Comparison of ENCODE assay signal across 29 cellular contexts in the genomic region with DNA sequence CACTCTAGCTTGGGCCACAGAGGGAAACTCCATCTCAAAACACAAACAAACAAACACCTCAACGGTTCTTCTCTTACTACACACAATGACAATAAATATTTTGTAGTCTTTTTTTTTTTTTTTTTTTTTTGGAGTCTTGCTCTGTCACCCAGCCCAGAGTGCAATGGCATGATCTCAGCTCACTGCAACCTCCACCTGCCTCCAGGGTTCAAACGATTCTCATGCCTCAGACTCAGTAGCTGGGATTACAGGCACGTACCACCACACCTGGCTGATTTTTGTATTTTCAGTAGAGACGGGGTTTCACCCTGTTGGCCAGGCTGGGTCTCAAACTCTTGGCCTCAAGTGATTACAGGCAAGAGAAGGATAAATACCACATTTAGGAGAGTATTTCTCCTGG.
"Had no signal": no experiment of that assay in that cellular context is flagged by ENCODE, and none has a peak within 500 bp of the region (broad histone marks: within the 10 kb centered on the region; RNA-seq: fewer than 3 reads in every experiment).

No MANE protein-coding gene starts in this region.

- ATAC-seq: activated CD4-positive, CD25-positive, alpha-beta regulatory T cell treated with anti-CD3 and anti-CD28 coated beads, Interleukin-2, amount 50 U/mL, for 24 hours; activated CD8-positive, alpha-beta memory T cell treated with anti-CD3 and anti-CD28 coated beads, Interleukin-2, amount 10 ng/mL, durations not matched to agents 7 days and 5 days; activated naive CD4-positive, alpha-beta T cell treated with anti-CD3 and anti-CD28 coated beads, Interleukin-2, amount 50 U/mL, for 72 hours; effector memory CD8-positive, alpha-beta T cell; esophagus mucosa; heart left ventricle; left lung; natural killer cell treated with Interleukin-12 subunit alpha and Interleukin-12 subunit beta and Interleukin-15 and Interleukin-18, amount 100 ng/mL, for 72 hours; pancreas; right cardiac atrium; stimulated activated effector memory CD8-positive, alpha-beta T cell treated with anti-CD3 and anti-CD28 coated beads, Interleukin-12 subunit alpha, Interleukin-12 subunit beta, amount 100 ng/mL, for 72 hours; stimulated activated naive CD8-positive, alpha-beta T cell treated with anti-CD3 and anti-CD28 coated beads, Interleukin-15, amount 100 ng/mL, for 72 hours; T-helper 17 cell had no signal

- FAIRE-seq: colon, endothelial cell of umbilical vein, frontal cortex, pancreas had no signal

- H3K27me3 Mint-ChIP-seq: activated CD4-positive, alpha-beta memory T cell treated with anti-CD3 and anti-CD28 coated beads, Interleukin-2, amount 10 ng/mL, durations not matched to agents 7 days and 5 days; activated CD4-positive, alpha-beta T cell treated with anti-CD3 and anti-CD28 coated beads, Interleukin-2, amount 10 ng/mL, durations not matched to agents 24 days and 14 days; activated CD8-positive, alpha-beta memory T cell treated with anti-CD3 and anti-CD28 coated beads, Interleukin-2, amount 10 ng/mL, durations not matched to agents 7 days and 5 days; central memory CD8-positive, alpha-beta T cell; effector memory CD8-positive, alpha-beta T cell; natural killer cell treated with Interleukin-12 subunit alpha and Interleukin-12 subunit beta and Interleukin-15 and Interleukin-18, amount 100 ng/mL, for 72 hours; stimulated activated naive CD8-positive, alpha-beta T cell treated with anti-CD3 and anti-CD28 coated beads, Interleukin-15, amount 100 ng/mL, for 72 hours; T-helper 17 cell; type B pancreatic cell had no signal

- H3K9me3 ChIP-seq: breast epithelium, heart left ventricle, left lung, pancreas had no signal

- H3K36me3 ChIP-seq: breast epithelium, heart left ventricle, left lung, pancreas had no signal

- H3K27ac Mint-ChIP-seq: activated CD4-positive, alpha-beta memory T cell treated with anti-CD3 and anti-CD28 coated beads, Interleukin-2, amount 10 ng/mL, durations not matched to agents 7 days and 5 days; activated CD4-positive, alpha-beta T cell treated with anti-CD3 and anti-CD28 coated beads, Interleukin-2, amount 10 ng/mL, durations not matched to agents 24 days and 14 days; activated CD8-positive, alpha-beta memory T cell treated with anti-CD3 and anti-CD28 coated beads, Interleukin-2, amount 10 ng/mL, durations not matched to agents 7 days and 5 days; activated naive CD4-positive, alpha-beta T cell treated with anti-CD3 and anti-CD28 coated beads, Interleukin-2, amount 50 U/mL, for 72 hours; natural killer cell treated with Interleukin-12 subunit alpha and Interleukin-12 subunit beta and Interleukin-15 and Interleukin-18, amount 100 ng/mL, for 72 hours; stimulated activated effector memory CD8-positive, alpha-beta T cell treated with anti-CD3 and anti-CD28 coated beads, Interleukin-12 subunit alpha, Interleukin-12 subunit beta, amount 100 ng/mL, for 72 hours; stimulated activated naive CD8-positive, alpha-beta T cell treated with anti-CD3 and anti-CD28 coated beads, Interleukin-15, amount 100 ng/mL, for 72 hours; T-helper 17 cell; type B pancreatic cell had no signal

- DNase-seq: activated CD4-positive, alpha-beta memory T cell treated with anti-CD3 and anti-CD28 coated beads, Interleukin-2, amount 10 ng/mL, durations not matched to agents 7 days and 5 days; activated CD4-positive, alpha-beta T cell treated with anti-CD3 and anti-CD28 coated beads, Interleukin-2, amount 10 ng/mL, durations not matched to agents 24 days and 14 days; activated CD8-positive, alpha-beta memory T cell treated with anti-CD3 and anti-CD28 coated beads, Interleukin-2, amount 10 ng/mL, durations not matched to agents 7 days and 5 days; activated gamma-delta T cell treated with Interleukin-2 at 50 U/mL for 16 hours; activated T-cell treated with anti-CD3 and anti-CD28 coated beads for 4 hours; dorsolateral prefrontal cortex; effector memory CD8-positive, alpha-beta T cell; kidney glomerular epithelial cell; left lung; pancreas; right cardiac atrium; stimulated activated CD4-positive, alpha-beta T cell treated with anti-CD3 and anti-CD28 coated beads, Interleukin-2, amount 100 ng/mL, for 24 hours; stimulated activated naive CD8-positive, alpha-beta T cell treated with anti-CD3 and anti-CD28 coated beads, Interleukin-15, amount 100 ng/mL, for 72 hours; SW 1271; T-helper 17 cell had no signal

- H3K9me3 Mint-ChIP-seq: activated CD4-positive, alpha-beta memory T cell treated with anti-CD3 and anti-CD28 coated beads, Interleukin-2, amount 10 ng/mL, durations not matched to agents 7 days and 5 days; activated CD4-positive, alpha-beta T cell treated with anti-CD3 and anti-CD28 coated beads, Interleukin-2, amount 10 ng/mL, durations not matched to agents 24 days and 14 days; activated naive CD4-positive, alpha-beta T cell treated with anti-CD3 and anti-CD28 coated beads, Interleukin-2, amount 50 U/mL, for 72 hours; central memory CD8-positive, alpha-beta T cell; effector memory CD8-positive, alpha-beta T cell; natural killer cell treated with Interleukin-12 subunit alpha and Interleukin-12 subunit beta and Interleukin-15 and Interleukin-18, amount 100 ng/mL, for 72 hours; stimulated activated effector memory CD8-positive, alpha-beta T cell treated with anti-CD3 and anti-CD28 coated beads, Interleukin-12 subunit alpha, Interleukin-12 subunit beta, amount 100 ng/mL, for 72 hours; stimulated activated naive CD8-positive, alpha-beta T cell treated with anti-CD3 and anti-CD28 coated beads, Interleukin-15, amount 100 ng/mL, for 72 hours; type B pancreatic cell had no signal

- H3K4me3 Mint-ChIP-seq: activated CD4-positive, alpha-beta memory T cell treated with anti-CD3 and anti-CD28 coated beads, Interleukin-2, amount 10 ng/mL, durations not matched to agents 7 days and 5 days; activated CD4-positive, alpha-beta T cell treated with anti-CD3 and anti-CD28 coated beads, Interleukin-2, amount 10 ng/mL, durations not matched to agents 24 days and 14 days; activated CD8-positive, alpha-beta memory T cell treated with anti-CD3 and anti-CD28 coated beads, Interleukin-2, amount 10 ng/mL, durations not matched to agents 7 days and 5 days; central memory CD8-positive, alpha-beta T cell; effector memory CD8-positive, alpha-beta T cell; natural killer cell treated with Interleukin-12 subunit alpha and Interleukin-12 subunit beta and Interleukin-15 and Interleukin-18, amount 100 ng/mL, for 72 hours; stimulated activated effector memory CD8-positive, alpha-beta T cell treated with anti-CD3 and anti-CD28 coated beads, Interleukin-12 subunit alpha, Interleukin-12 subunit beta, amount 100 ng/mL, for 72 hours; stimulated activated naive CD8-positive, alpha-beta T cell treated with anti-CD3 and anti-CD28 coated beads, Interleukin-15, amount 100 ng/mL, for 72 hours; type B pancreatic cell had no signal

- H3K27ac ChIP-seq: breast epithelium, left lung, pancreas, SK-N-MC had no signal

- H3K36me3 Mint-ChIP-seq: activated CD8-positive, alpha-beta memory T cell treated with anti-CD3 and anti-CD28 coated beads, Interleukin-2, amount 10 ng/mL, durations not matched to agents 7 days and 5 days; activated naive CD4-positive, alpha-beta T cell treated with anti-CD3 and anti-CD28 coated beads, Interleukin-2, amount 50 U/mL, for 72 hours; natural killer cell treated with Interleukin-12 subunit alpha and Interleukin-12 subunit beta and Interleukin-15 and Interleukin-18, amount 100 ng/mL, for 72 hours had no signal

- H3K4me3 ChIP-seq: breast epithelium, dorsolateral prefrontal cortex, heart left ventricle, left lung, lung, pancreas, SK-N-MC had no signal

- H3K27me3 ChIP-seq: breast epithelium, dorsolateral prefrontal cortex, heart left ventricle, left lung, pancreas had no signal
